Comparison of ENCODE assay signal across 24 cellular contexts in genomic region chr9:81344366-81344765, GRCh38.
"Had no signal": no experiment of that assay in that cellular context is flagged by ENCODE, and none has a peak within 500 bp of the region (broad histone marks: within the 10 kb centered on the region; RNA-seq: fewer than 3 reads in every experiment).

No MANE protein-coding gene starts in this region.

- H3K9me3 ChIP-seq: thoracic aorta, vagina had no signal

- H3K4me1 ChIP-seq: vagina had no signal

- FAIRE-seq: colon, endothelial cell of umbilical vein, small intestine had no signal

- DNase-seq: activated CD4-positive, alpha-beta T cell treated with anti-CD3 and anti-CD28 coated beads for 1 hour; activated CD4-positive, alpha-beta T cell treated with anti-CD3 and anti-CD28 coated beads, Interleukin-2, amount 50 U/mL, for 1 hour; activated gamma-delta T cell treated with Interleukin-2 at 50 U/mL for 16 hours; activated T-cell treated with anti-CD3 and anti-CD28 coated beads, Interleukin-2, amount 50 U/mL, for 1 hour; aorta; effector memory CD4-positive, alpha-beta T cell; foreskin melanocyte; hippocampal formation; nephron progenitor cell; occipital lobe; small intestine; stimulated activated CD8-positive, alpha-beta memory T cell treated with anti-CD3 and anti-CD28 coated beads, Interleukin-4, amount 100 ng/mL, for 48 hours; stimulated activated naive CD4-positive, alpha-beta T cell had no signal

- H3K9me3 Mint-ChIP-seq: type B pancreatic cell had no signal

- H3K27me3 Mint-ChIP-seq: memory B cell, type B pancreatic cell had no signal

- H3K4me3 Mint-ChIP-seq: brain, memory B cell, nephron progenitor cell, type B pancreatic cell had no signal

- H3K36me3 ChIP-seq: thoracic aorta, vagina had no signal

- H3K27me3 ChIP-seq: vagina had no signal

- ATAC-seq: activated naive CD4-positive, alpha-beta T cell treated with anti-CD3 and anti-CD28 coated beads, Interleukin-2, amount 50 U/mL, for 72 hours; esophagus mucosa; sciatic nerve had no signal

- H3K4me3 ChIP-seq: thoracic aorta, vagina had no signal

- H3K4me1 Mint-ChIP-seq: memory B cell, nephron progenitor cell had no signal

- H3K27ac Mint-ChIP-seq: activated naive CD4-positive, alpha-beta T cell treated with anti-CD3 and anti-CD28 coated beads, Interleukin-2, amount 50 U/mL, for 72 hours; memory B cell; nephron progenitor cell; type B pancreatic cell had no signal

- H3K27ac ChIP-seq: thoracic aorta, vagina, VCaP had no signal

- H3K36me3 Mint-ChIP-seq: brain, memory B cell, type B pancreatic cell had no signal
